ENCODE assay signal across 20 cellular contexts in genomic region chr7:81692146-81692905, GRCh38.
DNase-seq lines count a peak whose midpoint lies in the region; ATAC-seq, FAIRE-seq and TF ChIP-seq lines count a peak whose summit lies in the region.
"Had no signal": no experiment of that assay in that cellular context is flagged by ENCODE, and none has a peak within 500 bp of the region (broad histone marks: within the 10 kb centered on the region; RNA-seq: fewer than 3 reads in every experiment).

No MANE protein-coding gene starts in this region.

- intact Hi-C loops in CD4-positive, alpha-beta memory T cell (cut with micrococcal nuclease) = loop anchor here (10.0 kb wide), 1 partner anchor 58 kb away; no protein-coding TSS in a partner anchor

- no peak overlapping the region for H3K9ac ChIP-seq in astrocyte (ENCODE audit: low read length)

- no peaks in the 10 kb centered on the region for H3K9me3 ChIP-seq in astrocyte (ENCODE audit: insufficient read depth, low read depth, low read length)
- no peaks in the 10 kb centered on the region for H3K9me3 ChIP-seq in CD4-positive, alpha-beta memory T cell (ENCODE audit: control insufficient read depth in 1 of 2, low read length in 2 of 2)
- H3K9me3 ChIP-seq: pancreas, transverse colon had no signal

- H3K4me3 Mint-ChIP-seq in astrocyte (ENCODE audit: unreplicated experiment) = no peak overlapping the region
- no peak overlapping the region for H3K4me3 Mint-ChIP-seq in CD4-positive, alpha-beta memory T cell
- H3K4me3 Mint-ChIP-seq: WTC11 had no signal

- no peak overlapping the region for H3K4me3 ChIP-seq in astrocyte (ENCODE audit: insufficient read depth, low read depth, low read length)
- no peak overlapping the region for H3K4me3 ChIP-seq in CD4-positive, alpha-beta memory T cell (ENCODE audit: low read length in 2 of 2)
- H3K4me3 ChIP-seq: pancreas, transverse colon had no signal

- H3K4me1 ChIP-seq in astrocyte (ENCODE audit: insufficient read depth, low read length) = peaks cover 14% of the 10 kb centered on the region
- no peaks in the 10 kb centered on the region for H3K4me1 ChIP-seq in CD4-positive, alpha-beta memory T cell (ENCODE audit: insufficient read depth, low read length)
- H3K4me1 ChIP-seq: pancreas, transverse colon had no signal

- H2AFZ ChIP-seq in astrocyte (ENCODE audit: low read depth, low read length) = peak overlapping the region; percentile 3

- peaks cover 5% of the 10 kb centered on the region for H3K4me1 Mint-ChIP-seq in astrocyte (ENCODE audit: low read depth, unreplicated experiment)
- H3K4me1 Mint-ChIP-seq in CD4-positive, alpha-beta memory T cell = no peaks in the 10 kb centered on the region

- FAIRE-seq in astrocyte (lab: Jason Lieb, UNC) = no peak
- FAIRE-seq: pancreas had no signal

- peaks cover 3% of the 10 kb centered on the region for H3K9me3 Mint-ChIP-seq in astrocyte (ENCODE audit: unreplicated experiment)
- H3K9me3 Mint-ChIP-seq in CD4-positive, alpha-beta memory T cell = peaks cover 0 to 20% (median 9%) of the 10 kb centered on the region in 8 donors
- H3K9me3 Mint-ChIP-seq: WTC11 had no signal

- ATAC-seq in GM18909 (IDR thresholded peaks at IDR 0.05; ENCODE audit: poor library complexity, unreplicated experiment) (no peak), HG02973 (IDR thresholded peaks at IDR 0.05; ENCODE audit: unreplicated experiment) (no peak)
- ATAC-seq: left cardiac atrium, pancreas, WTC11 had no signal

- POLR2A ChIA-PET in CD4-positive, alpha-beta memory T cell (lab: Charles Lee; ENCODE audit: partially characterized antibody) = no interaction called here

- H4K20me1 ChIP-seq in astrocyte (ENCODE audit: insufficient read depth, low read length) = no peaks in the 10 kb centered on the region

- DNase-seq in EH (ENCODE audit: low read depth) = peak; percentile 49
- peak; percentile 15 for DNase-seq in M059J (ENCODE audit: low read depth)
- DNase-seq in astrocyte (ENCODE audit: low read depth) = peak; percentile 87
- DNase-seq in iris pigment epithelial cell (ENCODE audit: low read depth) = peak; percentile 75
- no peak for DNase-seq in CD4-positive, alpha-beta memory T cell
- DNase-seq in kidney glomerular epithelial cell (lab: John Stamatoyannopoulos, UW) = no peak
- DNase-seq: amygdala; cortex of kidney; Karpas-422; left cardiac atrium; NCI-H1694; OCI-M1; pancreas; stimulated activated naive CD4-positive, alpha-beta T cell; transverse colon had no signal

- TF ChIP-seq CTCF in astrocyte (IDR thresholded peaks at IDR 0.05; ENCODE audit: insufficient read depth, low read depth, low read length) = no peak

- H3K27ac ChIP-seq in astrocyte (ENCODE audit: low read depth, low read length) = peak overlapping the region; percentile 34
- no peak overlapping the region for H3K27ac ChIP-seq in CD4-positive, alpha-beta memory T cell (ENCODE audit: low read depth, low read length)
- H3K27ac ChIP-seq: epithelial cell of prostate, pancreas, transverse colon had no signal

- H3K4me2 ChIP-seq in astrocyte (ENCODE audit: low read length) = peak overlapping the region; percentile 9

- no peaks in the 10 kb centered on the region for H3K79me2 ChIP-seq in astrocyte (ENCODE audit: insufficient read depth, low read length)

- CTCF ChIA-PET in CD4-positive, alpha-beta memory T cell (lab: Charles Lee; ENCODE audit: partially characterized antibody) = no interaction called here

- no peaks in the 10 kb centered on the region for H3K36me3 Mint-ChIP-seq in astrocyte (ENCODE audit: low read depth, unreplicated experiment)
- no peaks in the 10 kb centered on the region for H3K36me3 Mint-ChIP-seq in CD4-positive, alpha-beta memory T cell
- H3K36me3 Mint-ChIP-seq: WTC11 had no signal

- H3K27me3 ChIP-seq in astrocyte (ENCODE audit: insufficient read depth, low read length) = no peaks in the 10 kb centered on the region
- H3K27me3 ChIP-seq in CD4-positive, alpha-beta memory T cell (ENCODE audit: insufficient read depth, low read length) = no peaks in the 10 kb centered on the region
- H3K27me3 ChIP-seq: pancreas, transverse colon had no signal

- no peak overlapping the region for H3K27ac Mint-ChIP-seq in astrocyte (ENCODE audit: unreplicated experiment)
- H3K27ac Mint-ChIP-seq in CD4-positive, alpha-beta memory T cell = peak overlapping the region in 1 of 7 donors; percentile 83
- H3K27ac Mint-ChIP-seq: activated T-helper 2 cell treated with anti-CD3 and anti-CD28 coated beads, Interferon-gamma antibody, Interleukin-2, Interleukin-4, amounts not matched to agents 10 μg/mL and 5 μg/mL and 100 μg/mL, durations not matched to agents 14 hours and 24 hours and 36 hours had no signal

- no peaks in the 10 kb centered on the region for H3K27me3 Mint-ChIP-seq in astrocyte (ENCODE audit: low read depth, unreplicated experiment)
- H3K27me3 Mint-ChIP-seq in CD4-positive, alpha-beta memory T cell = no peaks in the 10 kb centered on the region

- H3K36me3 ChIP-seq in astrocyte (ENCODE audit: insufficient read depth, low read length) = no peaks in the 10 kb centered on the region
- no peaks in the 10 kb centered on the region for H3K36me3 ChIP-seq in CD4-positive, alpha-beta memory T cell (ENCODE audit: insufficient read depth, low read length)
- H3K36me3 ChIP-seq: pancreas, transverse colon had no signal

Comparison
In these comparisons a context has a peak if more than half of its experiments do, and no peak if none do; other contexts are left out.
1. DNase-seq: peak in EH (single experiment), M059J (single experiment), astrocyte (single experiment) and iris pigment epithelial cell (single experiment); none in CD4-positive, alpha-beta memory T cell (0 of 5) and kidney glomerular epithelial cell (single experiment).